ENCODE assay signal across 1 cellular context in genomic region chr11:66268210-66268952, GRCh38.
A peak's percentile ranks its signal among the peaks of the same experiment; 100 is the strongest.
TF ChIP-seq lines count a peak whose summit lies in the region.

TSS of gene RAB1B (plus strand) at chr11:66268639. CDS start at chr11:66268680, 41 bp downstream.

TF ChIP-seq in HepG2, 621 proteins besides CTCF, POLR2A, EP300 and RAD21 (continued from another document and continues in another):
- TF ChIP-seq TFDP1 (CRISPR knock-in tag; IDR thresholded peaks at IDR 0.05; ENCODE audit: borderline replicate concordance) (peak; percentile 81; the same call in 1 of the 2 replicates), IKZF4 (CRISPR knock-in tag; IDR thresholded peaks at IDR 0.05; ENCODE audit: borderline replicate concordance, low read depth, not compliant biosample characterization) (peak; percentile 40), SP1 (IDR thresholded peaks at IDR 0.05) (no peak), SP1 (CRISPR knock-in tag; IDR thresholded peaks at IDR 0.05) (peak; percentile 22; the same call in 1 of the 2 replicates), MIXL1 (CRISPR knock-in tag; IDR thresholded peaks at IDR 0.05) (0 out of 2 replicates have a peak, but pooled peaks have one; percentile 11), ATF2 (CRISPR knock-in tag; IDR thresholded peaks at IDR 0.05) (peak; percentile 68; the same call in 1 of the 2 replicates), ZFP36L2 (CRISPR knock-in tag; IDR thresholded peaks at IDR 0.05) (no peak), SAP130 (CRISPR knock-in tag; IDR thresholded peaks at IDR 0.05; ENCODE audit: low read depth) (peak; percentile 36), ZNF883 (CRISPR knock-in tag; IDR thresholded peaks at IDR 0.05; ENCODE audit: not compliant biosample characterization) (peak; percentile 33), MTA3 (CRISPR knock-in tag; IDR thresholded peaks at IDR 0.05) (no peak), ARHGAP35 (CRISPR knock-in tag; IDR thresholded peaks at IDR 0.05; ENCODE audit: borderline replicate concordance) (no peak; the same call in 1 of the 2 replicates), KMT2A (CRISPR knock-in tag; IDR thresholded peaks at IDR 0.05) (no peak), ZFX (CRISPR knock-in tag; IDR thresholded peaks at IDR 0.05; ENCODE audit: low read depth) (peak; percentile 72), THAP7 (CRISPR knock-in tag; IDR thresholded peaks at IDR 0.05) (0 out of 2 replicates have a peak, but pooled peaks have one; percentile 38), HINFP (CRISPR knock-in tag; IDR thresholded peaks at IDR 0.05; ENCODE audit: low read depth) (0 out of 2 replicates have a peak, but pooled peaks have one; percentile 70), ISL2 (CRISPR knock-in tag; IDR thresholded peaks at IDR 0.05) (no peak), HMGA1 (CRISPR knock-in tag; conservative IDR thresholded peaks at IDR 0.05) (no peak), NR0B2 (CRISPR knock-in tag; IDR thresholded peaks at IDR 0.05) (peak; percentile 41; the same call in 1 of the 2 replicates), ZBTB4 (CRISPR knock-in tag; IDR thresholded peaks at IDR 0.05; ENCODE audit: borderline replicate concordance) (no peak), XBP1 (CRISPR knock-in tag; IDR thresholded peaks at IDR 0.05) (no peak), ZGPAT (CRISPR knock-in tag; IDR thresholded peaks at IDR 0.05) (peak; percentile 19; the same call in 1 of the 2 replicates), ZNF275 (CRISPR knock-in tag; IDR thresholded peaks at IDR 0.05; ENCODE audit: borderline replicate concordance) (0 out of 2 replicates have a peak, but pooled peaks have one; percentile 3), ETV5 (CRISPR knock-in tag; IDR thresholded peaks at IDR 0.05; ENCODE audit: borderline replicate concordance) (peak; percentile 38; the same call in 1 of the 2 replicates), ZNF569 (CRISPR knock-in tag; IDR thresholded peaks at IDR 0.05; ENCODE audit: borderline replicate concordance) (no peak), ZNF292 (CRISPR knock-in tag; IDR thresholded peaks at IDR 0.05; ENCODE audit: borderline replicate concordance, low read depth) (0 out of 2 replicates have a peak, but pooled peaks have one; percentile 22), PATZ1 (CRISPR knock-in tag; IDR thresholded peaks at IDR 0.05) (peak; percentile 78; the same call in 1 of the 2 replicates), ZBTB20 (CRISPR knock-in tag; IDR thresholded peaks at IDR 0.05; ENCODE audit: borderline replicate concordance, low read depth) (no peak), E2F1 (CRISPR knock-in tag; IDR thresholded peaks at IDR 0.05) (peak; percentile 90), SSRP1 (CRISPR knock-in tag; IDR thresholded peaks at IDR 0.05) (peak; percentile 65; the same call in 1 of the 2 replicates), CREM (IDR thresholded peaks at IDR 0.05) (peak; percentile 89), CREM (CRISPR knock-in tag; IDR thresholded peaks at IDR 0.05) (no peak), NFYC (CRISPR knock-in tag; IDR thresholded peaks at IDR 0.05) (peak; percentile 45), ARID4A (CRISPR knock-in tag; IDR thresholded peaks at IDR 0.05; ENCODE audit: borderline replicate concordance) (no peak), TCF7L2 (IDR thresholded peaks at IDR 0.05; ENCODE audit: low read depth, low read length) (no peak), WIZ (CRISPR knock-in tag; IDR thresholded peaks at IDR 0.05) (no peak), RBFOX2 (IDR thresholded peaks at IDR 0.05; ENCODE audit: low read depth, low read length) (peak; percentile 92), SAFB2 (CRISPR knock-in tag; IDR thresholded peaks at IDR 0.05; ENCODE audit: borderline replicate concordance, low read depth) (0 out of 2 replicates have a peak, but pooled peaks have one; percentile 19), ZNF124 (CRISPR knock-in tag; IDR thresholded peaks at IDR 0.05) (0 out of 2 replicates have a peak, but pooled peaks have one; percentile 22)
